ENCODE assay signal across 24 cellular contexts in genomic region chr6:39770476-39770875, GRCh38. TPM values are rescaled to one million over a fixed set of nuclear protein-coding genes. Genes with fewer than 3 reads are reported as not detected.
DNase-seq lines count a peak whose midpoint lies in the region; ATAC-seq, FAIRE-seq and TF ChIP-seq lines count a peak whose summit lies in the region.
"Had no signal": no experiment of that assay in that cellular context is flagged by ENCODE, and none has a peak within 500 bp of the region (broad histone marks: within the 10 kb centered on the region; RNA-seq: fewer than 3 reads in every experiment).

No MANE protein-coding gene starts in this region.

- no peaks in the 10 kb centered on the region for H3K9me3 ChIP-seq in smooth muscle cell (replicated peaks; ENCODE audit: low read depth)
- H3K9me3 ChIP-seq: lower lobe of right lung, prostate gland, tibial artery had no signal

- H3F3A ChIP-seq in smooth muscle cell (ENCODE audit: low read depth) = peaks cover 7% of the 10 kb centered on the region

- no peak for TF ChIP-seq CTCF in bronchial epithelial cell (IDR thresholded peaks at IDR 0.05; ENCODE audit: insufficient read depth, low read length, severe bottlenecking)
- no peak for TF ChIP-seq CTCF in smooth muscle cell (IDR thresholded peaks at IDR 0.05; ENCODE audit: borderline replicate concordance, insufficient read depth, poor library complexity, severe bottlenecking)

- 41% methylated on average over 4 of the region's 4 CpGs for WGBS in smooth muscle cell (ENCODE audit: low lambda C conversion rate)

- H2AFZ ChIP-seq in smooth muscle cell (ENCODE audit: low read depth) = no peak overlapping the region

- H4K20me1 ChIP-seq in smooth muscle cell (ENCODE audit: low read depth) = no peaks in the 10 kb centered on the region

- peak; percentile 56 for DNase-seq in DMS 273 (lab: John Stamatoyannopoulos, UW; ENCODE audit: unreplicated experiment)
- no peak for DNase-seq in DMS 273 treated with DMSO at 0.1 percent for 48 hours (lab: John Stamatoyannopoulos, UW)
- no peak for DNase-seq in bronchial epithelial cell (ENCODE audit: low read depth)
- peak; percentile 64 for DNase-seq in medulla oblongata (ENCODE audit: extremely low spot score)
- no peak for DNase-seq in smooth muscle cell (lab: John Stamatoyannopoulos, UW; ENCODE audit: unreplicated experiment)
- DNase-seq in OCI-M1 (lab: John Stamatoyannopoulos, UW) = no peak
- no peak for DNase-seq in posterior vena cava (ENCODE audit: low spot score)
- DNase-seq: activated CD4-positive, alpha-beta T cell treated with anti-CD3 and anti-CD28 coated beads, Interleukin-2, amount 10 ng/mL, durations not matched to agents 7 days and 5 days; activated naive CD8-positive, alpha-beta T cell treated with anti-CD3 and anti-CD28 coated beads, Interleukin-2, amount 50 U/mL, for 24 hours; activated T-cell treated with anti-CD3 and anti-CD28 coated beads, Interleukin-2, amount 50 U/mL, for 4 hours; CD4-positive, CD25-positive, alpha-beta regulatory T cell; effector CD4-positive, alpha-beta T cell; H9; lower lobe of right lung; NCI-H187; NCI-H748 treated with DMSO at 0.1 percent for 48 hours; stimulated activated naive CD8-positive, alpha-beta T cell treated with anti-CD3 and anti-CD28 coated beads, Interleukin-15, Interleukin-2, amounts not matched to agents 100 U/mL and 50 U/mL, for 24 hours; T1000; tibial artery had no signal

- intact Hi-C loops in posterior vena cava (cut with DNase I) = no loop called here

- H3K79me2 ChIP-seq in smooth muscle cell (ENCODE audit: low read depth) = no peaks in the 10 kb centered on the region

- H3K4me3 ChIP-seq in bronchial epithelial cell (ENCODE audit: low read depth, low read length) (no peak overlapping the region), smooth muscle cell (no peak overlapping the region)
- H3K4me3 ChIP-seq: lower lobe of right lung, prostate gland, tibial artery had no signal

- H3K4me1 ChIP-seq in smooth muscle cell (ENCODE audit: low read depth) = peaks cover 3% of the 10 kb centered on the region
- H3K4me1 ChIP-seq: lower lobe of right lung, prostate gland had no signal

- ATAC-seq in GM18511 (IDR thresholded peaks at IDR 0.05; ENCODE audit: unreplicated experiment) = no peak
- ATAC-seq: activated naive CD8-positive, alpha-beta T cell treated with anti-CD3 and anti-CD28 coated beads, Interleukin-2, amount 50 U/mL, for 24 hours; activated T-cell treated with anti-CD3 and anti-CD28 coated beads, Interleukin-2, amount 50 U/mL, for 4 hours; lower lobe of right lung; stimulated activated naive CD8-positive, alpha-beta T cell treated with anti-CD3 and anti-CD28 coated beads, Interleukin-15, Interleukin-2, amounts not matched to agents 100 U/mL and 50 U/mL, for 24 hours had no signal

- FAIRE-seq in bronchial epithelial cell (lab: Jason Lieb, UNC) = peak; percentile 18

- H3K36me3 ChIP-seq in bronchial epithelial cell (ENCODE audit: control insufficient read depth, insufficient read depth, low read length) (no peaks in the 10 kb centered on the region), smooth muscle cell (ENCODE audit: low read depth) (no peaks in the 10 kb centered on the region)
- H3K36me3 ChIP-seq: lower lobe of right lung, prostate gland, tibial artery had no signal

- no peak overlapping the region for H3K9ac ChIP-seq in smooth muscle cell (ENCODE audit: low read depth)

- H3K27ac ChIP-seq in smooth muscle cell (ENCODE audit: low read depth) = no peak overlapping the region
- H3K27ac ChIP-seq: 22Rv1, lower lobe of right lung, prostate gland had no signal

- H3K4me2 ChIP-seq in smooth muscle cell = peak overlapping the region; percentile 3

- H3K27me3 ChIP-seq in bronchial epithelial cell (ENCODE audit: control insufficient read depth, insufficient read depth, low read length) (no peaks in the 10 kb centered on the region), smooth muscle cell (ENCODE audit: low read depth) (no peaks in the 10 kb centered on the region)
- H3K27me3 ChIP-seq: tibial artery had no signal

RNA-seq across cellular contexts. Expression of gene DAAM2, which starts 21.7 kb away (rescaled TPM):
- total RNA-seq in bronchial epithelial cell = under 0.01 and 0.13 TPM in 2 replicates
- 26.5 and 29.8 TPM in 2 replicates for total RNA-seq in smooth muscle cell
- polyA plus RNA-seq in smooth muscle cell = 23.4 and 29.8 TPM in 2 replicates
- total RNA-seq in posterior vena cava = 10 to 100 TPM; 33.9 to 62.7 TPM
- total RNA-seq: activated CD4-positive, alpha-beta T cell treated with anti-CD3 and anti-CD28 coated beads, Interleukin-2, amount 10 ng/mL, durations not matched to agents 7 days and 5 days; CD4-positive, CD25-positive, alpha-beta regulatory T cell had no signal
- polyA plus RNA-seq: CD4-positive, CD25-positive, alpha-beta regulatory T cell had no signal

RNA-seq across cellular contexts. Expression of gene KIF6, which starts 45.3 kb away (rescaled TPM):
- total RNA-seq in bronchial epithelial cell (not detected in 2 replicates), smooth muscle cell (1.1 and 3.9 TPM in 2 replicates), posterior vena cava (under 1 TPM; 0.14 to 0.46 TPM)
- 1.5 TPM in 1 of 2 replicates, not detected in the other for polyA plus RNA-seq in smooth muscle cell
- total RNA-seq: activated CD4-positive, alpha-beta T cell treated with anti-CD3 and anti-CD28 coated beads, Interleukin-2, amount 10 ng/mL, durations not matched to agents 7 days and 5 days; CD4-positive, CD25-positive, alpha-beta regulatory T cell; LHCN-M2; OCI-LY7 had no signal
- polyA plus RNA-seq: CD4-positive, CD25-positive, alpha-beta regulatory T cell had no signal

Comparison
In these comparisons a context has a peak if more than half of its experiments do, and no peak if none do; other contexts are left out.
1. DNase-seq: peak in DMS 273 (single experiment) and medulla oblongata (single experiment); none in DMS 273 treated with DMSO at 0.1 percent for 48 hours (single experiment), bronchial epithelial cell (single experiment), smooth muscle cell (single experiment), OCI-M1 (single experiment) and posterior vena cava (single experiment).
2. RNA of gene DAAM2, which starts 21.7 kb away (total RNA-seq): 33.9 to 62.7 TPM in posterior vena cava and 26.5 to 29.8 TPM in smooth muscle cell; under 0.01 to 0.13 TPM in bronchial epithelial cell; every median in the first group is over 10 times any median in the second.